Comparison of ENCODE assay signal across 4 cellular contexts in genomic region chr3:186710694-186711093, GRCh38. TPM values are rescaled to one million over a fixed set of nuclear protein-coding genes. Genes with fewer than 3 reads are reported as not detected.
"Had no signal": no experiment of that assay in that cellular context is flagged by ENCODE, and none has a peak within 500 bp of the region (broad histone marks: within the 10 kb centered on the region; RNA-seq: fewer than 3 reads in every experiment).

No MANE protein-coding gene starts in this region.

RNA-seq across cellular contexts. Expression of gene KNG1, which starts 6.5 kb away (rescaled TPM):
- total RNA-seq: LHCN-M2, M059J, MCF 10A, NCI-H460 had no signal

RNA-seq across cellular contexts. Expression of gene HRG, which starts 44.9 kb away (rescaled TPM):
- total RNA-seq: M059J had no signal
